1 cellular context compared by ENCODE assay signal in the genomic region with DNA sequence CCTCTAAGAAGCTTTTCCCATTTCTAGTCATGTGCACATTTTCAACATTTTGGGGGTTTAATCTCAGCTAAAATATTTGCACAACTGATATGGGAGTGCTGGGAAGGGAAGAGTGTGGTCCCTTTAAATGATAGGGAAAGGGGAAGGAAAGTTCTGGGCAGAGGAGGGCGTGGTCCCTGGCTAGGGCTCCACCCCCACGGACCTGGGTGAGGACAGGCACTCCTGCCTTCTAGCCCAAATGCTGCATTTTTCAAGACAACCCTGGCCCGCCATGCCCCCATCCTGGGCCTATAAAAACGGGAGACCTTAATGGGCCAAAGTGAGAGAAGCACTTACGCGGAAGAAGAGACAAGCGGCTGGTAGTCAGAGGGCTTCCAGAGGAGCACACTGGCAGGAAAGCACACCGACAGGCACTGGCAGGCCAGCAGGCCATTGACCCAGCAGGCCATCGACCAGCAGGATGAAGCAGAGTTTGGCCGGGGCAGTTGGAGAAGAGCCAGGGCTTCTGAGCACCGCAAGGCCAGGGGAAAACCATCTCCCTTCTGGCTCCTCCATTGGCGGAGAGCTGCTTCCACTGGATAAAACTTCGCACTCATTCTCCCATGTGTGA.
TF ChIP-seq lines count a peak whose summit lies in the region.

No MANE protein-coding gene starts in this region.

TF ChIP-seq in liver, 16 proteins besides CTCF, POLR2A, EP300 and RAD21 (continued from another document):
- TF ChIP-seq, protein P1, sequence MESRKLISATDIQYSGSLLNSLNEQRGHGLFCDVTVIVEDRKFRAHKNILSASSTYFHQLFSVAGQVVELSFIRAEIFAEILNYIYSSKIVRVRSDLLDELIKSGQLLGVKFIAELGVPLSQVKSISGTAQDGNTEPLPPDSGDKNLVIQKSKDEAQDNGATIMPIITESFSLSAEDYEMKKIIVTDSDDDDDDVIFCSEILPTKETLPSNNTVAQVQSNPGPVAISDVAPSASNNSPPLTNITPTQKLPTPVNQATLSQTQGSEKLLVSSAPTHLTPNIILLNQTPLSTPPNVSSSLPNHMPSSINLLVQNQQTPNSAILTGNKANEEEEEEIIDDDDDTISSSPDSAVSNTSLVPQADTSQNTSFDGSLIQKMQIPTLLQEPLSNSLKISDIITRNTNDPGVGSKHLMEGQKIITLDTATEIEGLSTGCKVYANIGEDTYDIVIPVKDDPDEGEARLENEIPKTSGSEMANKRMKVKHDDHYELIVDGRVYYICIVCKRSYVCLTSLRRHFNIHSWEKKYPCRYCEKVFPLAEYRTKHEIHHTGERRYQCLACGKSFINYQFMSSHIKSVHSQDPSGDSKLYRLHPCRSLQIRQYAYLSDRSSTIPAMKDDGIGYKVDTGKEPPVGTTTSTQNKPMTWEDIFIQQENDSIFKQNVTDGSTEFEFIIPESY (IDR thresholded peaks at IDR 0.05): peak; percentile 75
- TF ChIP-seq, protein P2, sequence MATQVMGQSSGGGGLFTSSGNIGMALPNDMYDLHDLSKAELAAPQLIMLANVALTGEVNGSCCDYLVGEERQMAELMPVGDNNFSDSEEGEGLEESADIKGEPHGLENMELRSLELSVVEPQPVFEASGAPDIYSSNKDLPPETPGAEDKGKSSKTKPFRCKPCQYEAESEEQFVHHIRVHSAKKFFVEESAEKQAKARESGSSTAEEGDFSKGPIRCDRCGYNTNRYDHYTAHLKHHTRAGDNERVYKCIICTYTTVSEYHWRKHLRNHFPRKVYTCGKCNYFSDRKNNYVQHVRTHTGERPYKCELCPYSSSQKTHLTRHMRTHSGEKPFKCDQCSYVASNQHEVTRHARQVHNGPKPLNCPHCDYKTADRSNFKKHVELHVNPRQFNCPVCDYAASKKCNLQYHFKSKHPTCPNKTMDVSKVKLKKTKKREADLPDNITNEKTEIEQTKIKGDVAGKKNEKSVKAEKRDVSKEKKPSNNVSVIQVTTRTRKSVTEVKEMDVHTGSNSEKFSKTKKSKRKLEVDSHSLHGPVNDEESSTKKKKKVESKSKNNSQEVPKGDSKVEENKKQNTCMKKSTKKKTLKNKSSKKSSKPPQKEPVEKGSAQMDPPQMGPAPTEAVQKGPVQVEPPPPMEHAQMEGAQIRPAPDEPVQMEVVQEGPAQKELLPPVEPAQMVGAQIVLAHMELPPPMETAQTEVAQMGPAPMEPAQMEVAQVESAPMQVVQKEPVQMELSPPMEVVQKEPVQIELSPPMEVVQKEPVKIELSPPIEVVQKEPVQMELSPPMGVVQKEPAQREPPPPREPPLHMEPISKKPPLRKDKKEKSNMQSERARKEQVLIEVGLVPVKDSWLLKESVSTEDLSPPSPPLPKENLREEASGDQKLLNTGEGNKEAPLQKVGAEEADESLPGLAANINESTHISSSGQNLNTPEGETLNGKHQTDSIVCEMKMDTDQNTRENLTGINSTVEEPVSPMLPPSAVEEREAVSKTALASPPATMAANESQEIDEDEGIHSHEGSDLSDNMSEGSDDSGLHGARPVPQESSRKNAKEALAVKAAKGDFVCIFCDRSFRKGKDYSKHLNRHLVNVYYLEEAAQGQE (IDR thresholded peaks at IDR 0.05): peak; percentile 66
- TF ChIP-seq HNF4A (conservative IDR thresholded peaks at IDR 0.05) (peak; percentile 80 to 87), JUND (IDR thresholded peaks at IDR 0.05) (peak; percentile 28 to 59), RXRA (IDR thresholded peaks at IDR 0.05) (peak; percentile 99 to 100)
- TF ChIP-seq, protein P3, sequence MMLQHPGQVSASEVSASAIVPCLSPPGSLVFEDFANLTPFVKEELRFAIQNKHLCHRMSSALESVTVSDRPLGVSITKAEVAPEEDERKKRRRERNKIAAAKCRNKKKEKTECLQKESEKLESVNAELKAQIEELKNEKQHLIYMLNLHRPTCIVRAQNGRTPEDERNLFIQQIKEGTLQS (IDR thresholded peaks at IDR 0.05): peak; percentile 17
